8 cellular contexts compared by ENCODE assay signal in the genomic region with DNA sequence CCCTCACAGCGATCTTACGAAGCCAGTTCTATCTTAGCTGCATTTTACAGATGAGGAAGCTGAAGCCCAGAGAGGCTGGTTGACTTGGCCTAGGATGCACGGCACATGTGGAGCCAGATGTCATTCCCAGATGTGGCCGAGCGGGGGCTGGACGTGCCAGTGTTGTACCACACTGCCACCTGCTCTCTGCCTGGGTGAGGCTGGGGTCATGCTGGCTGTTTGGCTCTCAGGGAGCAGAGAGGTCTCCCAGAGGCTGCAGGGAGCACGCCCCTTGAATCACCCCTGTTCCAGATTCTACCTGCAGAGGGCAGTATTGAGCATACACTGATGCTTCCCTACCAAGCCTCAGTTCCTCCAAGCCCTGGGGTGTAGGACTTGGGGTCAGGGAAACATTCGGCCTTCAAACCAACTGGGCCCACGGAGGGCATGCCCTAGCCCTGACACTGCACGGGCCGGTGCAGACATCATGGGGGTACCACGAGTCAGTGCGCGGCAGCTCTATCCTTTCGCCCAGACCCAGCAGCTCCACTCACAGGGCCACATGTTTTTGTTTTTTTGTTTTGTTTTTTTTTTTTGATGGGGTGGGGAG. TPM values are rescaled to one million over a fixed set of nuclear protein-coding genes. Genes with fewer than 3 reads are reported as not detected.
DNase-seq lines count a peak whose midpoint lies in the region; ATAC-seq and TF ChIP-seq lines count a peak whose summit lies in the region.

No MANE protein-coding gene starts in this region.

- POLR2A ChIA-PET in HEK293T (lab: Yijun Ruan, JAX) = no interaction called here

- no peak overlapping the region for H3K27ac ChIP-seq in C4-2B

- ATAC-seq in GM19467 (IDR thresholded peaks at IDR 0.05; ENCODE audit: unreplicated experiment) (no peak), HG03108 (IDR thresholded peaks at IDR 0.05; ENCODE audit: unreplicated experiment) (no peak)

- peak; percentile 81 for DNase-seq in HEK293T (ENCODE audit: extremely low spot score)
- DNase-seq in SHP77 (lab: John Stamatoyannopoulos, UW) = peak; percentile 27 to 35
- peak; percentile 82 for DNase-seq in activated effector memory CD4-positive, alpha-beta T cell treated with anti-CD3 and anti-CD28 coated beads, Interleukin-2, amount 50 U/mL, for 16 hours
- peak; percentile 53 for DNase-seq in glomerular visceral epithelial cell (ENCODE audit: extremely low spot score)
- peak; percentile 11 for DNase-seq in pulmonary artery endothelial cell (ENCODE audit: low read depth, low spot score)

- peak; percentile 97 for TF ChIP-seq CTCF in C4-2B (conservative IDR thresholded peaks at IDR 0.05)

- CTCF ChIA-PET in HEK293T (lab: Yijun Ruan, JAX) = interaction anchor here (1.1 to 1.2 kb wide), 2 partner anchors 8 to 14 kb away, joined by 4 to 6 read pairs; no protein-coding TSS in a partner anchor

TF ChIP-seq in HEK293T, 16 proteins besides CTCF, POLR2A, EP300 and RAD21:
- 0 out of 2 replicates have a peak, but pooled peaks have one; percentile 20 for TF ChIP-seq ZNF384 (IDR thresholded peaks at IDR 0.05)
- TF ChIP-seq LEF1 (IDR thresholded peaks at IDR 0.05; ENCODE audit: borderline replicate concordance) = no peak

RNA-seq across cellular contexts. Expression of gene GTF2IRD1, which starts 3.8 kb away (rescaled TPM):
- total RNA-seq in pulmonary artery endothelial cell = 5.4 and 6.7 TPM in 2 replicates

Comparison
In these comparisons a context has a peak if more than half of its experiments do, and no peak if none do; other contexts are left out.
1. DNase-seq: peak in every context shown above with its lines; median percentile 82 in activated effector memory CD4-positive, alpha-beta T cell treated with anti-CD3 and anti-CD28 coated beads, Interleukin-2, amount 50 U/mL, for 16 hours; 81 in HEK293T; 53 in glomerular visceral epithelial cell; 31 in SHP77; 11 in pulmonary artery endothelial cell.